9 cellular contexts compared by ENCODE assay signal in the genomic region with DNA sequence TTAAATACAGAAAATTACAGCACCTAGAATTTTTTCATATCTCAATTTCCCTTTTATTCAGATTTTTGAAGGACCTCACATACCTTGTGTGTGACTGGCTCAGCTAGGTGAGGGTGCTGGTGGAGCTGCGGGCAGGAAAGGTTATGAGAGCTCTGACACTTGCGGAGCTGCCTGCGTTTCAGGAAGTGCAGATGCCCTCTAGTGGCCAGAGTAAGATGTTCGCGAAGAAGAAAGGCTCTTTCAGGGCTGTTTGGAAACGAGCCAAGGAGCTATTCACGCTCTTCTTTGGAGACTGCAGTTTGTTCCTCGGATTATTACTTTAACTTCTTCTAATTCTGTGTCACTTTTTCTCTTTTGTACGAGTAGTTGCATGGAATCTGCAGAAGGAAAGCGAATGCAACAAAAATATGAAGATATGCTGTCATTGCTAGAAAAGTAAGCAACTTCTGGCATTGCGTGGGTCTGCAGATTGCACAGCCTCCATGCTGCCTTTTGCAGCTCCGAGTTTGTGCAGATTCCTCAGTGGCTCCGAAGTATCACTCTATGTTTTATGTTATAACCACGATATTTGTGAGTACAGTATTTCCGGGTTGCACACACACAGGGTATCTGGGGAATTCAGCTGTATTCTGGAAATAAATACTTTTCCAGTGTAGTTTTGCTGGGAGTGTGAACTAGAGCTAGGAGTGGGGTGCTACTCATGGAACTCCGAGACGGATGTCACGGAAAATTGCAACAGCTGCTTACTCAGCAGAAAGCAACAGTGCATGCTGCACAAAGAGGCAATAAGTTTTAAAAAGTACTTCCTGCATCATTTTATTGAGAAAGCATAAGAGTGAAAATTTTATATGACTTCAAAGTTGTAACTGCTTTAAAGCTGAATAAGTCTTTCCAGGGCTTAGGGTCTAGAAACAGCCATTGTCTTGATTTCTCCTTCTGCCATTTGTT. TPM values are rescaled to one million over a fixed set of nuclear protein-coding genes. Genes with fewer than 3 reads are reported as not detected.
DNase-seq lines count a peak whose midpoint lies in the region; ATAC-seq and TF ChIP-seq lines count a peak whose summit lies in the region.
"Had no signal": no experiment of that assay in that cellular context is flagged by ENCODE, and none has a peak within 500 bp of the region (broad histone marks: within the 10 kb centered on the region; RNA-seq: fewer than 3 reads in every experiment).

No MANE protein-coding gene starts in this region.

- no peaks in the 10 kb centered on the region for H3K36me3 Mint-ChIP-seq in activated naive CD8-positive, alpha-beta T cell treated with anti-CD3 and anti-CD28 coated beads, Interleukin-2, amount 10 ng/mL, durations not matched to agents 7 days and 5 days

- H3K4me3 Mint-ChIP-seq in activated naive CD8-positive, alpha-beta T cell treated with anti-CD3 and anti-CD28 coated beads, Interleukin-2, amount 10 ng/mL, durations not matched to agents 7 days and 5 days: no peak overlapping the region
- H3K4me3 Mint-ChIP-seq: activated B cell treated with CpG ODN at 0.5 μM for 24 hours had no signal

- TF ChIP-seq CTCF in HL-60 (IDR thresholded peaks at IDR 0.05; ENCODE audit: insufficient read depth, low read length): peak; percentile 24

- H3K4me1 Mint-ChIP-seq in activated naive CD8-positive, alpha-beta T cell treated with anti-CD3 and anti-CD28 coated beads, Interleukin-2, amount 10 ng/mL, durations not matched to agents 7 days and 5 days: no peaks in the 10 kb centered on the region
- H3K4me1 Mint-ChIP-seq: activated B cell treated with CpG ODN at 0.5 μM for 24 hours had no signal

- DNase-seq in DMS 273 treated with DMSO at 0.1 percent for 48 hours (lab: John Stamatoyannopoulos, UW) (peak; percentile 60), HL-60 (ENCODE audit: low read depth in 1 of 2, low spot score in 1 of 2) (peak; percentile 30 to 33), NOMO-1 (lab: John Stamatoyannopoulos, UW; ENCODE audit: unreplicated experiment in 2 of 2) (peak; percentile 33 to 65), left cardiac atrium (peak; percentile 69), renal cortical epithelial cell (ENCODE audit: low read depth) (peak; percentile 43)
- peak; percentile 28 for DNase-seq in activated naive CD8-positive, alpha-beta T cell treated with anti-CD3 and anti-CD28 coated beads, Interleukin-2, amount 10 ng/mL, durations not matched to agents 7 days and 5 days
- no peak for DNase-seq in effector CD8-positive, alpha-beta T cell (lab: John Stamatoyannopoulos, UW)
- DNase-seq: activated B cell treated with CpG ODN at 0.5 μM for 24 hours had no signal

- intact Hi-C loops in left cardiac atrium (cut with DNase I): loop anchor here (2.0 to 10.0 kb wide), 4 partner anchors 290 to 770 kb away; no protein-coding TSS in a partner anchor

- no peaks in the 10 kb centered on the region for H3K27me3 ChIP-seq in HL-60 (ENCODE audit: insufficient read depth, poor library complexity, severe bottlenecking)

- no peak overlapping the region for H3K27ac Mint-ChIP-seq in activated naive CD8-positive, alpha-beta T cell treated with anti-CD3 and anti-CD28 coated beads, Interleukin-2, amount 10 ng/mL, durations not matched to agents 7 days and 5 days
- H3K27ac Mint-ChIP-seq: activated B cell treated with CpG ODN at 0.5 μM for 24 hours had no signal

- H3K27me3 Mint-ChIP-seq in activated naive CD8-positive, alpha-beta T cell treated with anti-CD3 and anti-CD28 coated beads, Interleukin-2, amount 10 ng/mL, durations not matched to agents 7 days and 5 days: no peaks in the 10 kb centered on the region
- H3K27me3 Mint-ChIP-seq: activated B cell treated with CpG ODN at 0.5 μM for 24 hours had no signal

- peak; percentile 58 for ATAC-seq in activated naive CD8-positive, alpha-beta T cell treated with anti-CD3 and anti-CD28 coated beads, Interleukin-2, amount 10 ng/mL, durations not matched to agents 7 days and 5 days (ENCODE audit: low read depth)
- ATAC-seq in left cardiac atrium (peak; percentile 35 to 79), GM18520 (IDR thresholded peaks at IDR 0.05; ENCODE audit: unreplicated experiment) (no peak)

- H3K27ac ChIP-seq in HL-60 (replicated peaks): no peak overlapping the region

- no peak overlapping the region for H3K4me3 ChIP-seq in HL-60 (replicated peaks; ENCODE audit: insufficient read depth, low read length)

- POLR2A ChIA-PET in activated naive CD8-positive, alpha-beta T cell treated with anti-CD3 and anti-CD28 coated beads, Interleukin-2, amount 10 ng/mL, durations not matched to agents 7 days and 5 days (lab: Charles Lee): no interaction called here

- H3K9me3 Mint-ChIP-seq in activated naive CD8-positive, alpha-beta T cell treated with anti-CD3 and anti-CD28 coated beads, Interleukin-2, amount 10 ng/mL, durations not matched to agents 7 days and 5 days: no peaks in the 10 kb centered on the region
- H3K9me3 Mint-ChIP-seq: activated B cell treated with CpG ODN at 0.5 μM for 24 hours had no signal

RNA-seq across cellular contexts. Expression of a gene that starts 46.3 kb away (rescaled TPM):
- not detected for total RNA-seq in activated naive CD8-positive, alpha-beta T cell treated with anti-CD3 and anti-CD28 coated beads, Interleukin-2, amount 10 ng/mL, durations not matched to agents 7 days and 5 days
- total RNA-seq in left cardiac atrium (under 1 TPM; 0.08 to 0.91 TPM), renal cortical epithelial cell (0.55 TPM in 1 of 2 replicates, not detected in the other)
- total RNA-seq: activated B cell treated with CpG ODN at 0.5 μM for 24 hours had no signal
